22 cellular contexts compared by ENCODE assay signal in genomic region chr3:147007736-147008245, GRCh38.
"Had no signal": no experiment of that assay in that cellular context is flagged by ENCODE, and none has a peak within 500 bp of the region (broad histone marks: within the 10 kb centered on the region; RNA-seq: fewer than 3 reads in every experiment).

No MANE protein-coding gene starts in this region.

- H3K36me3 ChIP-seq: esophagus muscularis mucosa, heart right ventricle, left ventricle myocardium inferior, lower lobe of right lung, ovary, thoracic aorta, tibial nerve, upper lobe of right lung, uterus had no signal

- H3K27ac ChIP-seq: coronary artery, esophagus muscularis mucosa, heart right ventricle, left ventricle myocardium inferior, lower lobe of right lung, ovary, thoracic aorta, tibial nerve, upper lobe of right lung, uterus had no signal

- H3K4me1 ChIP-seq: esophagus muscularis mucosa, heart right ventricle, left ventricle myocardium inferior, lower lobe of right lung, tibial nerve, upper lobe of right lung, uterus had no signal

- DNase-seq: dermis blood vessel endothelial cell; effector memory CD4-positive, alpha-beta T cell; foreskin melanocyte; glutamatergic neuron; heart right ventricle; hippocampal formation; left colon; left ventricle myocardium inferior; lower lobe of right lung; natural killer cell; occipital lobe; ovary; posterior cingulate gyrus; stimulated activated CD4-positive, alpha-beta T cell treated with anti-CD3 and anti-CD28 coated beads, Interleukin-2, amount 100 ng/mL, for 24 hours; stimulated activated CD4-positive, alpha-beta T cell treated with anti-CD3 and anti-CD28 coated beads, Interleukin-4, amount 100 ng/mL, for 4 hours; stimulated activated naive CD8-positive, alpha-beta T cell treated with anti-CD3 and anti-CD28 coated beads, Interleukin-15, Interleukin-2, amounts not matched to agents 100 U/mL and 50 U/mL, for 24 hours; upper lobe of right lung; uterus had no signal

- H3K27me3 ChIP-seq: esophagus muscularis mucosa, heart right ventricle, ovary, tibial nerve, upper lobe of right lung, uterus had no signal

- H3K9me3 ChIP-seq: esophagus muscularis mucosa, left ventricle myocardium inferior, lower lobe of right lung, ovary, thoracic aorta, tibial nerve, upper lobe of right lung, uterus had no signal

- ATAC-seq: heart right ventricle; left colon; lower lobe of right lung; natural killer cell; stimulated activated naive CD8-positive, alpha-beta T cell treated with anti-CD3 and anti-CD28 coated beads, Interleukin-15, Interleukin-2, amounts not matched to agents 100 U/mL and 50 U/mL, for 24 hours; upper lobe of right lung had no signal

- H3K4me3 ChIP-seq: coronary artery, esophagus muscularis mucosa, heart right ventricle, left ventricle myocardium inferior, lower lobe of right lung, ovary, thoracic aorta, tibial nerve, upper lobe of right lung, uterus had no signal
